Comparison of ENCODE assay signal across 1 cellular context in the genomic region with DNA sequence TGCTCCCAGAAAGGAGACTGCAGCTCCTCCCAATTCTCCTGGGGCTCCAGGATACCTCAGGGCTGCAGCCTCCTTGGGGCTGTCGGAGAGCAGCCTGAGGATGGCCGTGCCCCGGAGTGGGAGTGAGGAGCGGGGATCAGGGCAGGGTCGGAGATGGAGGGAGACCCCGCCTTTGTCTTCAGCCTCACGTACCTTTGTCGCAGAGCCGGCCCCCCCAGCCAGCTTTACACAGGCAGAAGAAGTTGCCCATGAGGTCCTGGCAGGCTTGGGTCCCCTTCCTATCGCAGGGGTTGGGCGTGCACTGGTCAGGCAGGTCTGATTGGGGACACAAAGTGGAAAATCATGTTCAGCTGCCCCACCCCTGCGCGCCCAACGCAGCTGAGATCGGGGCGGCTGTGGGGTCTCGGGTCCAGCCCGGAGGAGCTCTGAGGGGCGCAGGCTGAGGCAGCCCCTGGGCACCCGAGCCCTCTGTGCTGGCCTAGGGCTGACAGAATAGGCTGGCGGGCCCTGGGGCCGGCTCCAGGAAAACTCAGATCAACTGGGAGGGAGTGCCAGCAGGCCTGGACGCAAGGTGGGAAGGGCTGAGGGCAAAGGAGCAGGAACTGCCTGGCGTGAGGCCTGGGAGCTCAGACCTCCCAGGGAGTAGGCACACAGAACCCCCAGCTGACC.
TF ChIP-seq lines count a peak whose summit lies in the region.

No MANE protein-coding gene starts in this region.

TF ChIP-seq in H1, 55 proteins besides CTCF, POLR2A, EP300 and RAD21 (continued from another document):
- no peak for TF ChIP-seq BACH1 (IDR thresholded peaks at IDR 0.05; ENCODE audit: low read length)
